ENCODE assay signal across 32 cellular contexts in the genomic region with DNA sequence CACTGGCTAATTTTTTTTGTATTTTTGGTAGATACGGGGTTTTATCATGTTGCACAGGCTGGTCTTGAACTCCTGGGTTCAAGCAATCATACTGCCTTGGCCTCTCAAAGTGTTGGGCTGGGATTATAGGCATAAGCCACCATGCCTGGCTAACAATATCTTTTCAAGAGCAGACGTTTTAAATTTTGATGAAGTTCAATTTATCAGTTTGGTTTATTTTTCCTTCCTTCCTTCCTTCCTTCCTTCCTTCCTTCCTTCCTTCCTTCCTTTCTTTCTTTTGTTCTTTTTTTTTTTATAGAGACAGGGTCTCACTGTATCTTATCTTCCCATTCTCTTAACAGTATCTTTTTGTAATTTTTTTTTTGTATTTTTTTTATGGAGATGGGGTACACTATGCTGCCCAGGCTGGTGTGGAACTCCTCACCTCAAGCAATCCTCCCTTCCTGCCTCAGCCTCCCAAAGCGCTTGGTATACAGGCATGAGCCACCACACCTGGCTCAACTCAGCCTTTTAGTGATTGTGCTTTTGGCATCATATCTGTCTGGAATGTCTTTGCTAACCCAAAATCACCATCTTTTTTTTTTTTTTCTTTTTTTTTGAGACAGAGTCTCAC. TPM values are rescaled to one million over a fixed set of nuclear protein-coding genes. Genes with fewer than 3 reads are reported as not detected.
"Had no signal": no experiment of that assay in that cellular context is flagged by ENCODE, and none has a peak within 500 bp of the region (broad histone marks: within the 10 kb centered on the region; RNA-seq: fewer than 3 reads in every experiment).

No MANE protein-coding gene starts in this region.

- H3K9ac ChIP-seq: parathyroid adenoma had no signal

- H3K9me3 Mint-ChIP-seq: nephron had no signal

- H3K36me3 Mint-ChIP-seq: immature natural killer cell; naive thymus-derived CD4-positive, alpha-beta T cell had no signal

- H3K4me3 Mint-ChIP-seq: immature natural killer cell; naive thymus-derived CD4-positive, alpha-beta T cell; nephron; neural crest cell; stimulated activated naive B cell treated with anti-CD40 and anti-IgM and Interleukin-4, amounts not matched to agents 10 μg/mL and 1 μg/mL and 100 μg/mL, for 72 hours had no signal

- H3K27me3 ChIP-seq: testis, thyroid gland, upper lobe of left lung had no signal

- H3K4me3 ChIP-seq: left ventricle myocardium inferior, lung, mucosa of descending colon, psoas muscle, right lobe of liver, smooth muscle cell, stomach, testis, thyroid gland, transverse colon, upper lobe of left lung had no signal

- H3K27ac Mint-ChIP-seq: immature natural killer cell; naive thymus-derived CD4-positive, alpha-beta T cell; nephron; stimulated activated naive B cell treated with anti-CD40 and anti-IgM and Interleukin-4, amounts not matched to agents 10 μg/mL and 1 μg/mL and 100 μg/mL, for 72 hours had no signal

- DNase-seq: hypothalamus; immature natural killer cell; left ventricle myocardium inferior; mesendoderm; midbrain; mucosa of descending colon; naive thymus-derived CD4-positive, alpha-beta T cell; nucleus accumbens; psoas muscle; right lobe of liver; stimulated activated CD4-positive, alpha-beta T cell treated with anti-CD3 and anti-CD28 coated beads, Interleukin-12 subunit alpha, Interleukin-12 subunit beta, amount 100 ng/mL, for 4 hours; stimulated activated CD4-positive, alpha-beta T cell treated with anti-CD3 and anti-CD28 coated beads, Interleukin-15, amount 100 ng/mL, for 24 hours; stimulated activated CD4-positive, alpha-beta T cell treated with anti-CD3 and anti-CD28 coated beads, Interleukin-4, amount 100 ng/mL, for 1 hour; stimulated activated naive B cell treated with anti-CD40 and anti-IgM and Interleukin-4, amounts not matched to agents 10 μg/mL and 1 μg/mL and 100 μg/mL, for 72 hours; stimulated activated naive CD8-positive, alpha-beta T cell treated with anti-CD3 and anti-CD28 coated beads, Interleukin-15, Interleukin-2, amounts not matched to agents 100 U/mL and 50 U/mL, for 24 hours; stomach; testis; thyroid gland; transverse colon; upper lobe of left lung had no signal

- H3K4me2 ChIP-seq: smooth muscle cell had no signal

- H3K36me3 ChIP-seq: left ventricle myocardium inferior, right lobe of liver, stomach, thyroid gland, transverse colon, upper lobe of left lung had no signal

- H2AFZ ChIP-seq: parathyroid adenoma had no signal

- H3K79me2 ChIP-seq: parathyroid adenoma had no signal

- H3K4me1 Mint-ChIP-seq: immature natural killer cell; nephron; neural crest cell; stimulated activated naive B cell treated with anti-CD40 and anti-IgM and Interleukin-4, amounts not matched to agents 10 μg/mL and 1 μg/mL and 100 μg/mL, for 72 hours had no signal

- ATAC-seq: mucosa of descending colon; naive thymus-derived CD4-positive, alpha-beta T cell; psoas muscle; right lobe of liver; stimulated activated naive B cell treated with anti-CD40 and anti-IgM and Interleukin-4, amounts not matched to agents 10 μg/mL and 1 μg/mL and 100 μg/mL, for 72 hours; stimulated activated naive CD8-positive, alpha-beta T cell treated with anti-CD3 and anti-CD28 coated beads, Interleukin-15, Interleukin-2, amounts not matched to agents 100 U/mL and 50 U/mL, for 24 hours had no signal

- H3K9me3 ChIP-seq: right lobe of liver, testis, thyroid gland, transverse colon had no signal

- H3K4me1 ChIP-seq: left ventricle myocardium inferior, parathyroid adenoma, psoas muscle, right lobe of liver, stomach, testis, thyroid gland, transverse colon, upper lobe of left lung had no signal

- H3K27ac ChIP-seq: left ventricle myocardium inferior, parathyroid adenoma, psoas muscle, right lobe of liver, stomach, testis, thyroid gland, transverse colon, upper lobe of left lung had no signal

RNA-seq across cellular contexts. Expression of a gene that starts 13.6 kb away (rescaled TPM):
- total RNA-seq: kidney epithelial cell; left ventricle myocardium inferior; lower leg skin; lung; mucosa of descending colon; myocyte; naive thymus-derived CD4-positive, alpha-beta T cell; neural crest cell; osteoblast; posterior vena cava; psoas muscle; right lobe of liver; skeletal muscle tissue; smooth muscle cell; stomach; thyroid gland; transverse colon; upper lobe of left lung; urinary bladder had no signal
- polyA plus RNA-seq: immature natural killer cell; lung; naive thymus-derived CD4-positive, alpha-beta T cell; psoas muscle; urinary bladder had no signal

RNA-seq across cellular contexts. Expression of a gene that starts 15.2 kb away (rescaled TPM):
- total RNA-seq: left ventricle myocardium inferior; lower leg skin; naive thymus-derived CD4-positive, alpha-beta T cell; psoas muscle had no signal
- polyA plus RNA-seq: immature natural killer cell; naive thymus-derived CD4-positive, alpha-beta T cell; psoas muscle had no signal
